In the genomic region with DNA sequence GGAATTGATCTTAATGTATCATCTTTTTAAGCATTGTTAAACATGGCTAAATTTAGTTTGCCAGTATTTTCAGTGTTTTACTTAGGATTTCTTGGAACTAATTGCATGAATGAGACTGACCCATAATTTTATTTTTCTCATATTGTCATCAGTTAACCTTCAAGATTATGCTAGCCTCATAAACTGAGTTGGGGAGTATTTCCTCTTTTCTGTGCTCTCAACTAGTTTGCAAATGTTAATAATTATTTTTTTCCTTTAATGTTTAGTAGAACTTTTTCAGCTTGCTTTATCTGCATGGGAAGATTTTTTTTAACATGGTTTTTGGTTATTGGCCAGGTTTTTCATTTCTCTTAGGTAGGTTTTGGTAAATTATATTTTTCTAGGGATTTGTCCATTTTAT, we compare ENCODE assay signal across 15 cellular contexts.
"Had no signal": no experiment of that assay in that cellular context is flagged by ENCODE, and none has a peak within 500 bp of the region (broad histone marks: within the 10 kb centered on the region; RNA-seq: fewer than 3 reads in every experiment).

No MANE protein-coding gene starts in this region.

- DNase-seq: activated B cell treated with CpG ODN at 0.5 μM for 24 hours; activated CD4-positive, alpha-beta memory T cell treated with anti-CD3 and anti-CD28 coated beads for 36 hours; activated CD4-positive, alpha-beta T cell treated with anti-CD3 and anti-CD28 coated beads for 4 hours; amniotic stem cell; central memory CD4-positive, alpha-beta T cell; dorsolateral prefrontal cortex; left cardiac atrium; mesendoderm; natural killer cell; occipital lobe; posterior cingulate gyrus; stimulated activated naive CD4-positive, alpha-beta T cell had no signal

- H3K4me3 ChIP-seq: body of pancreas, dorsolateral prefrontal cortex, hepatocyte, thyroid gland had no signal

- ATAC-seq: body of pancreas, left cardiac atrium, natural killer cell had no signal
